ENCODE assay signal across 18 cellular contexts in genomic region chr7:34939175-34939574, GRCh38.
DNase-seq lines count a peak whose midpoint lies in the region; TF ChIP-seq lines count a peak whose summit lies in the region.
"Had no signal": no experiment of that assay in that cellular context is flagged by ENCODE, and none has a peak within 500 bp of the region (broad histone marks: within the 10 kb centered on the region; RNA-seq: fewer than 3 reads in every experiment).

No MANE protein-coding gene starts in this region.

- H2BK15ac ChIP-seq in neuronal stem cell (ENCODE audit: low read length): no peak overlapping the region

- H4K91ac ChIP-seq in neuronal stem cell (ENCODE audit: low read depth, low read length, poor library complexity): no peak overlapping the region

- H3K4me3 ChIP-seq in fibroblast of lung (replicated peaks in 1 of 4; ENCODE audit: control extremely low read depth in 1 of 4, insufficient read depth in 1 of 4, low read depth in 3 of 4, low read length in 4 of 4) (no peak overlapping the region), neuronal stem cell (ENCODE audit: low read length in 2 of 2) (no peak overlapping the region), vagina (no peak overlapping the region)
- H3K4me3 ChIP-seq: heart left ventricle, left lung, stomach had no signal

- WGBS in neuronal stem cell (ENCODE audit: extremely low coverage in 2 of 2, insufficient read length in 2 of 2, insufficient replicate concordance in 1 of 2), 2 donors: no CpG with 5 or more reads among the region's 6 CpGs

- intact Hi-C loops in vagina (cut with DNase I): no loop called here

- no peak overlapping the region for H2BK12ac ChIP-seq in neuronal stem cell (ENCODE audit: low read length)

- peak; percentile 36 for DNase-seq in H4 (ENCODE audit: low spot score)
- peak; percentile 3 for DNase-seq in RKO (ENCODE audit: low spot score)
- peak; percentile 76 to 86 for DNase-seq in fibroblast of lung (ENCODE audit: low read depth in 2 of 2)
- DNase-seq in non-pigmented ciliary epithelial cell (ENCODE audit: low read depth): peak; percentile 83
- no peak for DNase-seq in neuronal stem cell (ENCODE audit: low spot score)
- DNase-seq in activated naive CD4-positive, alpha-beta T cell treated with Interleukin-2 at 50 U/mL for 16 hours: no peak
- no peak for DNase-seq in progenitor cell of endocrine pancreas (ENCODE audit: low spot score, unreplicated experiment)
- DNase-seq in vagina (ENCODE audit: extremely low spot score in 2 of 2): no peak
- DNase-seq: activated CD8-positive, alpha-beta T cell treated with anti-CD3 and anti-CD28 coated beads for 36 hours; CD8-positive, alpha-beta memory T cell; effector memory CD4-positive, alpha-beta T cell; heart left ventricle; left lung; NCI-H1436 treated with DMSO at 0.1 percent for 48 hours; NCI-H524; stomach had no signal

- H3K4me1 ChIP-seq in fibroblast of lung (ENCODE audit: control insufficient read depth, extremely low read depth, insufficient read depth, low read length) (no peaks in the 10 kb centered on the region), neuronal stem cell (ENCODE audit: control insufficient read depth in 2 of 2, insufficient read depth in 1 of 2, low read depth in 1 of 2, low read length in 2 of 2) (peaks cover 0 to 2% of the 10 kb centered on the region in 2 donors), vagina (no peaks in the 10 kb centered on the region)
- H3K4me1 ChIP-seq: heart left ventricle, left lung, stomach had no signal

- no peak overlapping the region for H3K14ac ChIP-seq in neuronal stem cell (ENCODE audit: low read length)

- peaks cover 2% of the 10 kb centered on the region for H3K4me1 Mint-ChIP-seq in progenitor cell of endocrine pancreas (ENCODE audit: low read depth)
- H3K4me1 Mint-ChIP-seq: brain; CD8-positive, alpha-beta memory T cell had no signal

- H3K9me3 Mint-ChIP-seq in progenitor cell of endocrine pancreas (ENCODE audit: low read depth): peaks cover 4% of the 10 kb centered on the region
- H3K9me3 Mint-ChIP-seq: activated CD8-positive, alpha-beta T cell treated with anti-CD3 and anti-CD28 coated beads for 36 hours; CD8-positive, alpha-beta memory T cell; T-helper 2 cell treated with Interferon-gamma antibody and Interleukin-4, amounts not matched to agents 5 μg/mL and 100 μg/mL, for 36 hours had no signal

- no peak overlapping the region for H2BK120ac ChIP-seq in neuronal stem cell (ENCODE audit: low read depth, low read length)

- no peaks in the 10 kb centered on the region for H3K36me3 ChIP-seq in fibroblast of lung (ENCODE audit: control insufficient read depth, insufficient read depth, low read length)
- H3K36me3 ChIP-seq in neuronal stem cell (replicated peaks in 1 of 2; ENCODE audit: control insufficient read depth in 2 of 2, insufficient read depth in 2 of 2, low read length in 2 of 2): peaks cover 3 to 26% of the 10 kb centered on the region in 2 donors
- peaks cover 0 to 5% of the 10 kb centered on the region in 2 donors for H3K36me3 ChIP-seq in vagina

- no peak overlapping the region for H2BK5ac ChIP-seq in neuronal stem cell (ENCODE audit: low read length)

- no peak overlapping the region for H4K8ac ChIP-seq in neuronal stem cell (ENCODE audit: low read depth, low read length)

- no peak overlapping the region for H3K23ac ChIP-seq in neuronal stem cell (ENCODE audit: low read depth, low read length, poor library complexity)

- H3K27ac Mint-ChIP-seq in progenitor cell of endocrine pancreas: no peak overlapping the region
- H3K27ac Mint-ChIP-seq: activated CD8-positive, alpha-beta T cell treated with anti-CD3 and anti-CD28 coated beads for 36 hours; brain; CD8-positive, alpha-beta memory T cell; T-helper 2 cell treated with Interferon-gamma antibody and Interleukin-4, amounts not matched to agents 5 μg/mL and 100 μg/mL, for 36 hours had no signal

- no peak overlapping the region for H3K18ac ChIP-seq in neuronal stem cell (ENCODE audit: low read length)

- H3K9me3 ChIP-seq in fibroblast of lung (ENCODE audit: control insufficient read depth, insufficient read depth, low read depth, low read length) (no peaks in the 10 kb centered on the region), neuronal stem cell (replicated peaks in 1 of 2; ENCODE audit: control insufficient read depth in 2 of 2, insufficient read depth in 1 of 2, low read depth in 1 of 2, low read length in 2 of 2) (no peaks in the 10 kb centered on the region), vagina (no peaks in the 10 kb centered on the region)
- H3K9me3 ChIP-seq: heart left ventricle, left lung, stomach had no signal

- no peak for TF ChIP-seq POLR2A in vagina (IDR thresholded peaks at IDR 0.05)

- no peaks in the 10 kb centered on the region for H3K27me3 Mint-ChIP-seq in progenitor cell of endocrine pancreas
- H3K27me3 Mint-ChIP-seq: activated CD8-positive, alpha-beta T cell treated with anti-CD3 and anti-CD28 coated beads for 36 hours; brain; CD8-positive, alpha-beta memory T cell had no signal

- H3K36me3 Mint-ChIP-seq in progenitor cell of endocrine pancreas (ENCODE audit: insufficient read depth): peaks cover 12% of the 10 kb centered on the region

- H2AK5ac ChIP-seq in neuronal stem cell (ENCODE audit: low read depth, low read length): no peak overlapping the region

- no peak overlapping the region for H3K4me3 Mint-ChIP-seq in progenitor cell of endocrine pancreas (ENCODE audit: low read depth)
- H3K4me3 Mint-ChIP-seq: activated CD8-positive, alpha-beta T cell treated with anti-CD3 and anti-CD28 coated beads for 36 hours; brain; CD8-positive, alpha-beta memory T cell; T-helper 2 cell treated with Interferon-gamma antibody and Interleukin-4, amounts not matched to agents 5 μg/mL and 100 μg/mL, for 36 hours had no signal

- H3K27ac ChIP-seq in fibroblast of lung (ENCODE audit: insufficient read depth, low read length) (no peak overlapping the region), neuronal stem cell (replicated peaks; ENCODE audit: low read length) (no peak overlapping the region), vagina (no peak overlapping the region)
- H3K27ac ChIP-seq: heart left ventricle, left lung, stomach had no signal

- H3K27me3 ChIP-seq in fibroblast of lung (ENCODE audit: control insufficient read depth, insufficient read depth, low read length) (no peaks in the 10 kb centered on the region), neuronal stem cell (ENCODE audit: control insufficient read depth in 3 of 3, insufficient read depth in 3 of 3, low read depth in 1 of 3, low read length in 3 of 3) (no peaks in the 10 kb centered on the region), vagina (no peaks in the 10 kb centered on the region)
- H3K27me3 ChIP-seq: heart left ventricle, left lung, stomach had no signal

- H3K4me2 ChIP-seq in fibroblast of lung (ENCODE audit: extremely low read depth, insufficient read depth, low read length) (no peak overlapping the region), neuronal stem cell (ENCODE audit: insufficient read depth, low read length, poor library complexity, severe bottlenecking) (no peak overlapping the region)

- no peaks in the 10 kb centered on the region for H4K20me1 ChIP-seq in fibroblast of lung (ENCODE audit: control insufficient read depth, extremely low read depth, insufficient read depth, low read length)

- H3K79me2 ChIP-seq in fibroblast of lung (ENCODE audit: control insufficient read depth, insufficient read depth, low read length): no peaks in the 10 kb centered on the region

- TF ChIP-seq CTCF in fibroblast of lung (conservative IDR thresholded peaks at IDR 0.05 in 1 of 2, IDR thresholded peaks at IDR 0.05 in 1 of 2; ENCODE audit: low read depth in 1 of 2, low read length in 2 of 2): no peak
- no peak for TF ChIP-seq CTCF in progenitor cell of endocrine pancreas (IDR thresholded peaks at IDR 0.05; ENCODE audit: unreplicated experiment)
- TF ChIP-seq CTCF in vagina (IDR thresholded peaks at IDR 0.05): no peak

- H2AFZ ChIP-seq in fibroblast of lung (ENCODE audit: low read length) (no peak overlapping the region), neuronal stem cell (ENCODE audit: low read length) (no peak overlapping the region)

- no peak overlapping the region for H3K4ac ChIP-seq in neuronal stem cell (ENCODE audit: low read length)

- no peaks in the 10 kb centered on the region for H3K79me1 ChIP-seq in neuronal stem cell (ENCODE audit: low read depth, low read length)

- H3K9ac ChIP-seq in fibroblast of lung (ENCODE audit: insufficient read depth, low read length) (no peak overlapping the region), neuronal stem cell (ENCODE audit: low read depth, low read length, poor library complexity) (no peak overlapping the region)

Comparison
In these comparisons a context has a peak if more than half of its experiments do, and no peak if none do; other contexts are left out.
1. DNase-seq: peak in H4 (single experiment), RKO (single experiment), fibroblast of lung (2 of 2) and non-pigmented ciliary epithelial cell (single experiment); none in neuronal stem cell (single experiment), activated naive CD4-positive, alpha-beta T cell treated with Interleukin-2 at 50 U/mL for 16 hours (single experiment), progenitor cell of endocrine pancreas (single experiment) and vagina (0 of 2).